ENCODE assay signal across 8 cellular contexts in genomic region chr11:12673601-12673923, GRCh38. TPM values are rescaled to one million over a fixed set of nuclear protein-coding genes. Genes with fewer than 3 reads are reported as not detected.
DNase-seq lines count a peak whose midpoint lies in the region; ATAC-seq, FAIRE-seq and TF ChIP-seq lines count a peak whose summit lies in the region.

No MANE protein-coding gene starts in this region.

- H3K4me3 Mint-ChIP-seq in CD14-positive monocyte: peak overlapping the region; percentile 79 to 94

- no peak for TF ChIP-seq CTCF in CD14-positive monocyte (IDR thresholded peaks at IDR 0.05)
- no peak for TF ChIP-seq CTCF in brain microvascular endothelial cell (IDR thresholded peaks at IDR 0.05; ENCODE audit: low read depth, low read length, missing control alignments)
- TF ChIP-seq CTCF in mucosa of descending colon (IDR thresholded peaks at IDR 0.05): no peak

- H3K27ac Mint-ChIP-seq in CD14-positive monocyte: no peak overlapping the region

- no peaks in the 10 kb centered on the region for H3K27me3 ChIP-seq in brain microvascular endothelial cell (replicated peaks)

- no peak for DNase-seq in CD14-positive monocyte (ENCODE audit: low spot score)
- DNase-seq in brain microvascular endothelial cell: no peak
- no peak for DNase-seq in mucosa of descending colon
- no peak for DNase-seq in iPS-NIHi7 (ENCODE audit: extremely low spot score)
- DNase-seq in urothelium cell line (ENCODE audit: low spot score): no peak
- no peak for DNase-seq in HK-2 (ENCODE audit: unreplicated experiment)
- DNase-seq in central memory CD4-positive, alpha-beta T cell: no peak

- FAIRE-seq in urothelium cell line (lab: Jason Lieb, UNC): no peak

- peak overlapping the region; percentile 90 for H3K27ac ChIP-seq in brain microvascular endothelial cell

- H3K9me3 Mint-ChIP-seq in CD14-positive monocyte: peaks cover 2 to 32% (median 12%) of the 10 kb centered on the region in 7 donors

- ATAC-seq in HG02973 (IDR thresholded peaks at IDR 0.05; ENCODE audit: unreplicated experiment): peak; percentile 20
- no peak for ATAC-seq in mucosa of descending colon

- H3K9me3 ChIP-seq in mucosa of descending colon: no peaks in the 10 kb centered on the region

- H3K36me3 ChIP-seq in brain microvascular endothelial cell (replicated peaks): peaks cover 2% of the 10 kb centered on the region
- peaks cover 10% of the 10 kb centered on the region for H3K36me3 ChIP-seq in mucosa of descending colon (ENCODE audit: low read depth)

- peaks cover 12% of the 10 kb centered on the region for H3K4me1 ChIP-seq in mucosa of descending colon (ENCODE audit: low read depth)

- H3K27me3 Mint-ChIP-seq in CD14-positive monocyte (ENCODE audit: low read depth in 3 of 3): peaks cover 54 to 75% (median 64%) of the 10 kb centered on the region in 3 donors

- intact Hi-C loops in CD14-positive monocyte (cut with micrococcal nuclease) (no loop called here), mucosa of descending colon (cut with DNase I, micrococcal nuclease) (loop anchor here in 1 of 2 donors (10.0 kb wide), 1 partner anchor 131 kb away; no protein-coding TSS in a partner anchor)

- peak overlapping the region; percentile 74 for H3K4me3 ChIP-seq in brain microvascular endothelial cell (ENCODE audit: low read depth, low read length)
- H3K4me3 ChIP-seq in mucosa of descending colon: peak overlapping the region; percentile 69

- peaks cover 8% of the 10 kb centered on the region for H3K4me1 Mint-ChIP-seq in CD14-positive monocyte

- in situ Hi-C loops in brain microvascular endothelial cell (cut with HindIII; ENCODE audit: low pct_ligation_motif_present, low sequenced_read_pairs): no loop called here

- peaks cover 3 to 6% of the 10 kb centered on the region in 2 donors for H3K36me3 Mint-ChIP-seq in CD14-positive monocyte

RNA-seq across cellular contexts. Expression of gene TEAD1, which starts 0.7 kb away (rescaled TPM):
- not detected for polyA plus RNA-seq in CD14-positive monocyte
- total RNA-seq in mucosa of descending colon: 100 to 1,000 TPM in 1 of 3 donors, 10 to 100 TPM in 2; 33.2 to 196 (median 41.1) TPM
